17 cellular contexts compared by ENCODE assay signal in the genomic region with DNA sequence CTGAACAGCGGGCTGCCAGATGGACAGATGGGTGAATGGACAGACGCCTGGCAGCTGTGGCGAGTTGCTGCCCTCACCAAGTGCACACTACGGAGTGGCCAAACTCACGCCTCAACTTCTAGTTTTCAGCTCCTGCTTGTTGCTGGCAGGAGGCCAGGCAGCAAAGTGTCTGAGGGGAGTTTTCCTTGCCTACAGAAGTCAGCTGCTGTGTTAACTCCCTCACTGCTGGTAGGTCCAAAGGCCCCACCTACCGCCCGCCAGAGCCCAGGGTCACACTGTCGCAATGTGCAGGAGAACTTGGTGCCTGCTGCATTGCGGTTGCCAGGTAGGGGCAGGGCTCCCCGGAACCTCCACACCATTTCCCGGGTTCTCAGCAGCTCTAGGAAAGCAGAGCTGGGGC. TPM values are rescaled to one million over a fixed set of nuclear protein-coding genes. Genes with fewer than 3 reads are reported as not detected.
"Had no signal": no experiment of that assay in that cellular context is flagged by ENCODE, and none has a peak within 500 bp of the region (broad histone marks: within the 10 kb centered on the region; RNA-seq: fewer than 3 reads in every experiment).

No MANE protein-coding gene starts in this region.

RNA-seq across cellular contexts. Expression of a gene that starts 7.6 kb away (rescaled TPM):
- total RNA-seq: activated B cell treated with CpG ODN at 0.5 μM for 24 hours; activated CD4-positive, alpha-beta memory T cell treated with anti-CD3 and anti-CD28 coated beads for 36 hours; activated CD8-positive, alpha-beta memory T cell treated with anti-CD3 and anti-CD28 coated beads, Interleukin-2, amount 10 ng/mL, durations not matched to agents 7 days and 5 days; activated naive CD8-positive, alpha-beta T cell treated with anti-CD3 and anti-CD28 coated beads for 36 hours; cardiac septum; dorsolateral prefrontal cortex; frontal cortex; kidney epithelial cell; lung microvascular endothelial cell; myocyte; occipital lobe; prostate gland; sigmoid colon; T-cell; vagina had no signal
- polyA plus RNA-seq: neural cell, sigmoid colon, thymus had no signal
